Comparison of ENCODE assay signal across 8 cellular contexts in genomic region chr19:49074869-49075268, GRCh38. TPM values are rescaled to one million over a fixed set of nuclear protein-coding genes. Genes with fewer than 3 reads are reported as not detected.
A peak's percentile ranks its signal among the peaks of the same experiment; 100 is the strongest.
DNase-seq lines count a peak whose midpoint lies in the region; ATAC-seq, FAIRE-seq and TF ChIP-seq lines count a peak whose summit lies in the region.
"Not testable (repeated sequence)": the region's sequence is repeated elsewhere in the genome, so short reads cannot be mapped to it uniquely, and the experiment has no call there.

No MANE protein-coding gene starts in this region.

- CTCF ChIA-PET in activated CD8-positive, alpha-beta memory T cell treated with anti-CD3 and anti-CD28 coated beads, Interleukin-2, amount 10 ng/mL, durations not matched to agents 7 days and 5 days (lab: Charles Lee): interaction anchor here (1.2 to 2.2 kb wide), 8 partner anchors 15 to 124 kb away, joined by 3 to 10 read pairs (median 4); a partner anchor contains a TSS

- H3K4me3 Mint-ChIP-seq in activated CD8-positive, alpha-beta memory T cell treated with anti-CD3 and anti-CD28 coated beads, Interleukin-2, amount 10 ng/mL, durations not matched to agents 7 days and 5 days: not testable (repeated sequence)

- intact Hi-C loops in kidney (cut with DNase I); posterior vena cava (cut with DNase I): not testable (repeated sequence)

- peak; percentile 37 for TF ChIP-seq CTCF in MM.1S (IDR thresholded peaks at IDR 0.05; ENCODE audit: low read length)
- TF ChIP-seq CTCF in epithelial cell of esophagus (IDR thresholded peaks at IDR 0.05; ENCODE audit: insufficient read depth, low read depth, low read length, missing control alignments): peak; percentile 57
- peak; percentile 47 for TF ChIP-seq CTCF in kidney (IDR thresholded peaks at IDR 0.05; ENCODE audit: borderline replicate concordance, extremely low read depth, insufficient read depth)

- not testable (repeated sequence) for ATAC-seq in activated CD8-positive, alpha-beta memory T cell treated with anti-CD3 and anti-CD28 coated beads, Interleukin-2, amount 10 ng/mL, durations not matched to agents 7 days and 5 days

- not testable (repeated sequence) for H3K36me3 Mint-ChIP-seq in activated CD8-positive, alpha-beta memory T cell treated with anti-CD3 and anti-CD28 coated beads, Interleukin-2, amount 10 ng/mL, durations not matched to agents 7 days and 5 days

- H3K36me3 ChIP-seq in MM.1S (replicated peaks; ENCODE audit: insufficient read depth, low read length); kidney (ENCODE audit: control insufficient read depth in 1 of 2, insufficient read depth in 2 of 2, low read length in 2 of 2): not testable (repeated sequence)

- H3K9me3 Mint-ChIP-seq in activated CD8-positive, alpha-beta memory T cell treated with anti-CD3 and anti-CD28 coated beads, Interleukin-2, amount 10 ng/mL, durations not matched to agents 7 days and 5 days (ENCODE audit: low read depth): not testable (repeated sequence)

- not testable (repeated sequence) for H3K9ac ChIP-seq in MM.1S (ENCODE audit: low read length); kidney (ENCODE audit: low read length in 2 of 2)

- H3K79me2 ChIP-seq in MM.1S (ENCODE audit: low read length): not testable (repeated sequence)

- H3K27me3 Mint-ChIP-seq in activated CD8-positive, alpha-beta memory T cell treated with anti-CD3 and anti-CD28 coated beads, Interleukin-2, amount 10 ng/mL, durations not matched to agents 7 days and 5 days: peaks cover 36% of the 10 kb centered on the region

- H3K9me3 ChIP-seq in MM.1S (replicated peaks; ENCODE audit: insufficient read depth, low read length); kidney (ENCODE audit: control insufficient read depth in 1 of 2, low read length in 2 of 2): not testable (repeated sequence)

- FAIRE-seq in G401.6 (lab: Jason Lieb, UNC): peak; percentile 57
- not testable (repeated sequence) for FAIRE-seq in kidney (lab: Jason Lieb, UNC)

- not testable (repeated sequence) for H3K4me2 ChIP-seq in MM.1S (ENCODE audit: low read depth, low read length)

- peak; percentile 33 for DNase-seq in A172 (ENCODE audit: low spot score)
- DNase-seq in MM.1S: peak; percentile 25
- peak; percentile 71 for DNase-seq in OCI-M1 (lab: John Stamatoyannopoulos, UW)
- peak; percentile 56 for DNase-seq in activated CD8-positive, alpha-beta memory T cell treated with anti-CD3 and anti-CD28 coated beads, Interleukin-2, amount 10 ng/mL, durations not matched to agents 7 days and 5 days
- peak; percentile 51 for DNase-seq in epithelial cell of esophagus (ENCODE audit: low read depth)
- DNase-seq in kidney: peak; percentile 87
- peak; percentile 88 for DNase-seq in posterior vena cava (ENCODE audit: low spot score)

- H3K4me3 ChIP-seq in MM.1S (ENCODE audit: low read length); epithelial cell of esophagus (ENCODE audit: low read length); kidney (ENCODE audit: low read length in 2 of 2): not testable (repeated sequence)

- not testable (repeated sequence) for H2AFZ ChIP-seq in MM.1S (ENCODE audit: low read length)

- not testable (repeated sequence) for H3F3A ChIP-seq in MM.1S (ENCODE audit: insufficient read depth, low read length)

- H3K9me2 ChIP-seq in MM.1S (replicated peaks; ENCODE audit: insufficient read depth, low read length): not testable (repeated sequence)

- not testable (repeated sequence) for H3K27ac Mint-ChIP-seq in activated CD8-positive, alpha-beta memory T cell treated with anti-CD3 and anti-CD28 coated beads, Interleukin-2, amount 10 ng/mL, durations not matched to agents 7 days and 5 days

- peaks cover 24% of the 10 kb centered on the region for H3K27me3 ChIP-seq in MM.1S (replicated peaks; ENCODE audit: insufficient read depth, low read length)

- H4K20me1 ChIP-seq in MM.1S (ENCODE audit: insufficient read depth, low read length): not testable (repeated sequence)

- H3K27ac ChIP-seq in MM.1S (ENCODE audit: low read length); kidney (ENCODE audit: low read depth in 2 of 2, low read length in 2 of 2): not testable (repeated sequence)

- H3K4me1 Mint-ChIP-seq in activated CD8-positive, alpha-beta memory T cell treated with anti-CD3 and anti-CD28 coated beads, Interleukin-2, amount 10 ng/mL, durations not matched to agents 7 days and 5 days: not testable (repeated sequence)

- not testable (repeated sequence) for H3K4me1 ChIP-seq in MM.1S (ENCODE audit: low read length); kidney (ENCODE audit: control insufficient read depth in 1 of 2, insufficient read depth in 1 of 2, low read depth in 1 of 2, low read length in 2 of 2)

RNA-seq across cellular contexts. Expression of gene KCNA7, which starts 2.4 kb away (rescaled TPM):
- total RNA-seq in A172 (2014; rRNA removed; shearing (Covaris generic)): not detected in 2 replicates
- not detected for total RNA-seq in activated CD8-positive, alpha-beta memory T cell treated with anti-CD3 and anti-CD28 coated beads, Interleukin-2, amount 10 ng/mL, durations not matched to agents 7 days and 5 days
- total RNA-seq in kidney: not detected
- not detected for polyA plus RNA-seq in kidney (ENCODE audit: insufficient read depth, low read depth, low replicate concordance)
- not detected for total RNA-seq in posterior vena cava

RNA-seq across cellular contexts. Expression of gene NTF4, which starts 10.3 kb away (rescaled TPM):
- total RNA-seq in A172 (2014; rRNA removed; shearing (Covaris generic)): not detected in 2 replicates
- not detected for total RNA-seq in activated CD8-positive, alpha-beta memory T cell treated with anti-CD3 and anti-CD28 coated beads, Interleukin-2, amount 10 ng/mL, durations not matched to agents 7 days and 5 days
- total RNA-seq in kidney (0.28 TPM), posterior vena cava (not detected)
- not detected for polyA plus RNA-seq in kidney (ENCODE audit: insufficient read depth, low read depth, low replicate concordance)

RNA-seq across cellular contexts. Expression of gene SNRNP70, which starts 10.4 kb away (rescaled TPM):
- total RNA-seq in A172 (2014; rRNA removed; shearing (Covaris generic)): 143 and 174 TPM in 2 replicates
- total RNA-seq in activated CD8-positive, alpha-beta memory T cell treated with anti-CD3 and anti-CD28 coated beads, Interleukin-2, amount 10 ng/mL, durations not matched to agents 7 days and 5 days: 100 to 1,000 TPM; 222 to 224 TPM
- total RNA-seq in kidney (203 TPM), posterior vena cava (100 to 1,000 TPM; 114 to 124 TPM)
- 144 TPM for polyA plus RNA-seq in kidney (ENCODE audit: insufficient read depth, low read depth, low replicate concordance)

RNA-seq across cellular contexts. Expression of gene CGB7, which starts 17.3 kb away (rescaled TPM):
- 0.43 and 1.4 TPM in 2 replicates for total RNA-seq in A172 (2014; rRNA removed; shearing (Covaris generic))
- total RNA-seq in activated CD8-positive, alpha-beta memory T cell treated with anti-CD3 and anti-CD28 coated beads, Interleukin-2, amount 10 ng/mL, durations not matched to agents 7 days and 5 days: not detected
- total RNA-seq in kidney (not detected), posterior vena cava (not detected)
- not detected for polyA plus RNA-seq in kidney (ENCODE audit: insufficient read depth, low read depth, low replicate concordance)

RNA-seq across cellular contexts. Expression of gene CGB8, which starts 26.0 kb away (rescaled TPM):
- 4.7 and 8.8 TPM in 2 replicates for total RNA-seq in A172 (2014; rRNA removed; shearing (Covaris generic))
- total RNA-seq in activated CD8-positive, alpha-beta memory T cell treated with anti-CD3 and anti-CD28 coated beads, Interleukin-2, amount 10 ng/mL, durations not matched to agents 7 days and 5 days: not detected
- total RNA-seq in kidney (not detected), posterior vena cava (not detected)
- not detected for polyA plus RNA-seq in kidney (ENCODE audit: insufficient read depth, low read depth, low replicate concordance)

Comparison
In these comparisons a context has a peak if more than half of its experiments do, and no peak if none do; other contexts are left out.
1. DNase-seq: peak in every context shown above with its lines; median percentile 88 in posterior vena cava; 87 in kidney; 71 in OCI-M1; 56 in activated CD8-positive, alpha-beta memory T cell treated with anti-CD3 and anti-CD28 coated beads, Interleukin-2, amount 10 ng/mL, durations not matched to agents 7 days and 5 days; 51 in epithelial cell of esophagus; 33 in A172; 25 in MM.1S.